Comparison of ENCODE assay signal across 15 cellular contexts in genomic region chr5:1743769-1744085, GRCh38. TPM values are rescaled to one million over a fixed set of nuclear protein-coding genes. Genes with fewer than 3 reads are reported as not detected.
DNase-seq lines count a peak whose midpoint lies in the region; ATAC-seq and TF ChIP-seq lines count a peak whose summit lies in the region.
"Had no signal": no experiment of that assay in that cellular context is flagged by ENCODE, and none has a peak within 500 bp of the region (broad histone marks: within the 10 kb centered on the region; RNA-seq: fewer than 3 reads in every experiment).

No MANE protein-coding gene starts in this region.

- peaks cover 33% of the 10 kb centered on the region for H3K27me3 Mint-ChIP-seq in activated CD8-positive, alpha-beta memory T cell treated with anti-CD3 and anti-CD28 coated beads, Interleukin-2, amount 10 ng/mL, durations not matched to agents 7 days and 5 days
- H3K27me3 Mint-ChIP-seq in natural killer cell (ENCODE audit: low read depth in 2 of 2) (peaks cover 16 to 29% of the 10 kb centered on the region in 2 donors), progenitor cell of endocrine pancreas (peaks cover 17% of the 10 kb centered on the region)
- H3K27me3 Mint-ChIP-seq in natural killer cell treated with Interleukin-12 subunit alpha and Interleukin-12 subunit beta and Interleukin-15 and Interleukin-18, amount 100 ng/mL, for 72 hours, result peaks cover 13 to 34% of the 10 kb centered on the region in 2 donors

- H3K9ac ChIP-seq in Karpas-422 (ENCODE audit: low read length), result no peak overlapping the region

- H3K27ac ChIP-seq in Karpas-422 (ENCODE audit: low read length) (no peak overlapping the region), RWPE1 (no peak overlapping the region)
- H3K27ac ChIP-seq: 22Rv1 had no signal

- H4K20me1 ChIP-seq in Karpas-422 (ENCODE audit: insufficient read depth, low read depth, low read length), result no peaks in the 10 kb centered on the region

- H3K79me2 ChIP-seq in Karpas-422 (ENCODE audit: low read length), result no peaks in the 10 kb centered on the region

- H3K36me3 Mint-ChIP-seq in activated CD8-positive, alpha-beta memory T cell treated with anti-CD3 and anti-CD28 coated beads, Interleukin-2, amount 10 ng/mL, durations not matched to agents 7 days and 5 days, result no peaks in the 10 kb centered on the region
- H3K36me3 Mint-ChIP-seq in natural killer cell, result no peaks in the 10 kb centered on the region
- H3K36me3 Mint-ChIP-seq in natural killer cell treated with Interleukin-12 subunit alpha and Interleukin-12 subunit beta and Interleukin-15 and Interleukin-18, amount 100 ng/mL, for 72 hours, result peaks cover 5% of the 10 kb centered on the region
- no peaks in the 10 kb centered on the region for H3K36me3 Mint-ChIP-seq in progenitor cell of endocrine pancreas (ENCODE audit: insufficient read depth)

- H3K27me3 ChIP-seq in Karpas-422 (ENCODE audit: low read length), result peaks cover 2% of the 10 kb centered on the region; the same call in 1 of the 2 replicates

- intact Hi-C loops in natural killer cell (cut with micrococcal nuclease), result no loop called here

- H3K4me2 ChIP-seq in Karpas-422 (ENCODE audit: low read depth, low read length, poor library complexity, severe bottlenecking), result no peak overlapping the region

- no peak overlapping the region for H3K4me3 ChIP-seq in Karpas-422 (ENCODE audit: low read length)

- H3K27ac Mint-ChIP-seq in activated CD8-positive, alpha-beta memory T cell treated with anti-CD3 and anti-CD28 coated beads, Interleukin-2, amount 10 ng/mL, durations not matched to agents 7 days and 5 days, result no peak overlapping the region
- H3K27ac Mint-ChIP-seq in natural killer cell (no peak overlapping the region), progenitor cell of endocrine pancreas (no peak overlapping the region)
- no peak overlapping the region for H3K27ac Mint-ChIP-seq in natural killer cell treated with Interleukin-12 subunit alpha and Interleukin-12 subunit beta and Interleukin-15 and Interleukin-18, amount 100 ng/mL, for 72 hours

- CTCF ChIA-PET in activated CD8-positive, alpha-beta memory T cell treated with anti-CD3 and anti-CD28 coated beads, Interleukin-2, amount 10 ng/mL, durations not matched to agents 7 days and 5 days (lab: Charles Lee), result no interaction called here
- CTCF ChIA-PET in RWPE1 (lab: Yijun Ruan, JAX), result no interaction called here

- H3K4me1 Mint-ChIP-seq in activated CD8-positive, alpha-beta memory T cell treated with anti-CD3 and anti-CD28 coated beads, Interleukin-2, amount 10 ng/mL, durations not matched to agents 7 days and 5 days, result no peaks in the 10 kb centered on the region
- H3K4me1 Mint-ChIP-seq in natural killer cell, result no peaks in the 10 kb centered on the region
- H3K4me1 Mint-ChIP-seq in natural killer cell treated with Interleukin-12 subunit alpha and Interleukin-12 subunit beta and Interleukin-15 and Interleukin-18, amount 100 ng/mL, for 72 hours (ENCODE audit: low read depth in 2 of 2), result no peaks in the 10 kb centered on the region
- no peaks in the 10 kb centered on the region for H3K4me1 Mint-ChIP-seq in progenitor cell of endocrine pancreas (ENCODE audit: low read depth)

- H3K9me3 ChIP-seq in Karpas-422 (ENCODE audit: low read length), result peaks cover 4% of the 10 kb centered on the region; the same call in 1 of the 2 replicates

- no peak for TF ChIP-seq CTCF in natural killer cell (IDR thresholded peaks at IDR 0.05)
- TF ChIP-seq CTCF in progenitor cell of endocrine pancreas (IDR thresholded peaks at IDR 0.05; ENCODE audit: unreplicated experiment), result no peak
- no peak for TF ChIP-seq CTCF in RWPE1 (conservative IDR thresholded peaks at IDR 0.05; ENCODE audit: low read depth)

- H3K9me3 Mint-ChIP-seq in activated CD8-positive, alpha-beta memory T cell treated with anti-CD3 and anti-CD28 coated beads, Interleukin-2, amount 10 ng/mL, durations not matched to agents 7 days and 5 days (ENCODE audit: low read depth), result peaks cover 10% of the 10 kb centered on the region
- H3K9me3 Mint-ChIP-seq in natural killer cell (no peaks in the 10 kb centered on the region), progenitor cell of endocrine pancreas (ENCODE audit: low read depth) (peaks cover 24% of the 10 kb centered on the region)
- no peaks in the 10 kb centered on the region for H3K9me3 Mint-ChIP-seq in natural killer cell treated with Interleukin-12 subunit alpha and Interleukin-12 subunit beta and Interleukin-15 and Interleukin-18, amount 100 ng/mL, for 72 hours

- DNase-seq in activated CD8-positive, alpha-beta memory T cell treated with anti-CD3 and anti-CD28 coated beads, Interleukin-2, amount 50 U/mL, for 48 hours, result peak; percentile 23
- no peak for DNase-seq in activated CD8-positive, alpha-beta memory T cell treated with anti-CD3 and anti-CD28 coated beads, Interleukin-2, amount 10 ng/mL, durations not matched to agents 7 days and 5 days
- DNase-seq in natural killer cell, result peak; percentile 4
- DNase-seq in natural killer cell treated with Interleukin-12 subunit alpha and Interleukin-12 subunit beta and Interleukin-15 and Interleukin-18, amount 100 ng/mL, for 72 hours (ENCODE audit: low spot score), result no peak
- DNase-seq in progenitor cell of endocrine pancreas (ENCODE audit: low spot score, unreplicated experiment), result peak; percentile 4
- DNase-seq in Karpas-422, result no peak
- DNase-seq in kidney glomerular epithelial cell (lab: John Stamatoyannopoulos, UW), result no peak
- DNase-seq in RWPE1 (ENCODE audit: low spot score), result no peak
- DNase-seq: AML-193, KG1, NCI-H1417, NCI-H187 treated with DMSO at 0.1 percent for 48 hours, NCI-H2227 treated with DMSO at 0.1 percent for 48 hours, NCI-H524 treated with DMSO at 0.1 percent for 48 hours had no signal

- no peaks in the 10 kb centered on the region for H3K36me3 ChIP-seq in Karpas-422 (ENCODE audit: insufficient read depth, low read length)

- H2AFZ ChIP-seq in Karpas-422 (ENCODE audit: low read length), result no peak overlapping the region

- H3K4me3 Mint-ChIP-seq in activated CD8-positive, alpha-beta memory T cell treated with anti-CD3 and anti-CD28 coated beads, Interleukin-2, amount 10 ng/mL, durations not matched to agents 7 days and 5 days, result no peak overlapping the region
- no peak overlapping the region for H3K4me3 Mint-ChIP-seq in natural killer cell
- H3K4me3 Mint-ChIP-seq in natural killer cell treated with Interleukin-12 subunit alpha and Interleukin-12 subunit beta and Interleukin-15 and Interleukin-18, amount 100 ng/mL, for 72 hours, result no peak overlapping the region
- H3K4me3 Mint-ChIP-seq in progenitor cell of endocrine pancreas (ENCODE audit: low read depth), result no peak overlapping the region

- POLR2A ChIA-PET in RWPE1 (lab: Yijun Ruan, JAX; ENCODE audit: low non-redundant PET), result no interaction called here

- no peaks in the 10 kb centered on the region for H3K4me1 ChIP-seq in Karpas-422 (ENCODE audit: low read length)

- H3K9me2 ChIP-seq in Karpas-422 (replicated peaks; ENCODE audit: insufficient read depth, low read length), result no peaks in the 10 kb centered on the region

- ATAC-seq in activated CD8-positive, alpha-beta memory T cell treated with anti-CD3 and anti-CD28 coated beads, Interleukin-2, amount 10 ng/mL, durations not matched to agents 7 days and 5 days, result no peak
- ATAC-seq in natural killer cell, result no peak
- no peak for ATAC-seq in natural killer cell treated with Interleukin-12 subunit alpha and Interleukin-12 subunit beta and Interleukin-15 and Interleukin-18, amount 100 ng/mL, for 72 hours

RNA-seq across cellular contexts. Expression of gene MRPL36, which starts 55.9 kb away (rescaled TPM):
- 10 to 100 TPM; 62.0 to 84.7 TPM for total RNA-seq in activated CD8-positive, alpha-beta memory T cell treated with anti-CD3 and anti-CD28 coated beads, Interleukin-2, amount 10 ng/mL, durations not matched to agents 7 days and 5 days
- 10 to 100 TPM; 14.1 to 21.2 (median 17.1) TPM for total RNA-seq in natural killer cell
- 10 to 100 TPM; 45.3 to 62.7 TPM for total RNA-seq in natural killer cell treated with Interleukin-12 subunit alpha and Interleukin-12 subunit beta and Interleukin-15 and Interleukin-18, amount 100 ng/mL, for 72 hours
- 40.5 and 40.6 TPM in 2 replicates for total RNA-seq in progenitor cell of endocrine pancreas
- total RNA-seq in Karpas-422 (2014; rRNA removed; shearing (Covaris generic); ENCODE audit: low replicate concordance), result 63.7 and 67.1 TPM in 2 replicates

RNA-seq across cellular contexts. Expression of gene NDUFS6, which starts 57.5 kb away (rescaled TPM):
- 10 to 100 TPM; 35.2 to 37.5 TPM for total RNA-seq in activated CD8-positive, alpha-beta memory T cell treated with anti-CD3 and anti-CD28 coated beads, Interleukin-2, amount 10 ng/mL, durations not matched to agents 7 days and 5 days
- 10 to 100 TPM; 19.2 to 25.9 (median 22.5) TPM for total RNA-seq in natural killer cell
- total RNA-seq in natural killer cell treated with Interleukin-12 subunit alpha and Interleukin-12 subunit beta and Interleukin-15 and Interleukin-18, amount 100 ng/mL, for 72 hours, result 10 to 100 TPM; 25.3 to 35.5 TPM
- 33.0 and 36.4 TPM in 2 replicates for total RNA-seq in progenitor cell of endocrine pancreas
- 41.4 and 76.8 TPM in 2 replicates for total RNA-seq in Karpas-422 (2014; rRNA removed; shearing (Covaris generic); ENCODE audit: low replicate concordance)

Comparison
In these comparisons a context has a peak if more than half of its experiments do, and no peak if none do; other contexts are left out.
1. DNase-seq: peak in activated CD8-positive, alpha-beta memory T cell treated with anti-CD3 and anti-CD28 coated beads, Interleukin-2, amount 50 U/mL, for 48 hours (single experiment), natural killer cell (single experiment) and progenitor cell of endocrine pancreas (single experiment); none in activated CD8-positive, alpha-beta memory T cell treated with anti-CD3 and anti-CD28 coated beads, Interleukin-2, amount 10 ng/mL, durations not matched to agents 7 days and 5 days (single experiment), natural killer cell treated with Interleukin-12 subunit alpha and Interleukin-12 subunit beta and Interleukin-15 and Interleukin-18, amount 100 ng/mL, for 72 hours (single experiment), Karpas-422 (single experiment), kidney glomerular epithelial cell (single experiment) and RWPE1 (single experiment).